13 cellular contexts compared by ENCODE assay signal in the genomic region with DNA sequence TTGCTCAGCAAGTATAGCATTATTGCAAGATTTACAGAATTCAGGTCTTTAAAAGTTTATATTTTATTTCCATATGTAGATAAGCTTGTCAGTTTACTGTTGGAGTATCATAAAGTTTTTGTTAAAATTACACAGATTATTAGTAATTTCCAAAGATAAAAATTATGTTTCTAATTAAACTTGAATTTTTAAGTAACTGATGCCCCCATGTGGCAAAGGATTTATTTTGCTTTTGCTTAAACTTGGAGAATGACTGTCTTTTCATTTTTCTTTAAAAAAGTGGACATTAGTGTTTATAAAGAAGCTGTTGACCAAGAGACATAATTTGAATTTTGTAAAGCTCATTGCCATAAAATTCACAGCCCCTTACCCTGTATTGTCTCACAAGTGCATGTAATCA. TPM values are rescaled to one million over a fixed set of nuclear protein-coding genes. Genes with fewer than 3 reads are reported as not detected.
DNase-seq lines count a peak whose midpoint lies in the region; ATAC-seq and TF ChIP-seq lines count a peak whose summit lies in the region.
"Had no signal": no experiment of that assay in that cellular context is flagged by ENCODE, and none has a peak within 500 bp of the region (broad histone marks: within the 10 kb centered on the region; RNA-seq: fewer than 3 reads in every experiment).

No MANE protein-coding gene starts in this region.

- H3K27me3 ChIP-seq in foreskin keratinocyte: no peaks in the 10 kb centered on the region

- H3K4me3 Mint-ChIP-seq in stimulated activated naive CD8-positive, alpha-beta T cell treated with anti-CD3 and anti-CD28 coated beads, Interleukin-15, amount 100 ng/mL, for 72 hours: no peak overlapping the region
- H3K4me3 Mint-ChIP-seq: dendritic cell treated with granulocyte-macrophage colony-stimulating factor and Interleukin-4, amounts not matched to agents 40 ng/mL and 50 ng/mL, for 4 days had no signal

- no peaks in the 10 kb centered on the region for H3K27me3 Mint-ChIP-seq in stimulated activated naive CD8-positive, alpha-beta T cell treated with anti-CD3 and anti-CD28 coated beads, Interleukin-15, amount 100 ng/mL, for 72 hours
- H3K27me3 Mint-ChIP-seq: dendritic cell treated with granulocyte-macrophage colony-stimulating factor and Interleukin-4, amounts not matched to agents 40 ng/mL and 50 ng/mL, for 4 days had no signal

- H3K4me1 ChIP-seq in foreskin keratinocyte: peaks cover 7% of the 10 kb centered on the region

- CTCF ChIA-PET in GM10248 (lab: Yijun Ruan, JAX): interaction anchor here (1.0 to 1.5 kb wide), 8 partner anchors 9 to 568 kb away, joined by 3 to 5 read pairs (median 3); no protein-coding TSS in a partner anchor

- peak; percentile 14 for TF ChIP-seq CTCF in GM10248 (IDR thresholded peaks at IDR 0.05; ENCODE audit: control extremely low read depth, extremely low read depth, low read depth, missing control alignments)
- TF ChIP-seq CTCF in foreskin keratinocyte (conservative IDR thresholded peaks at IDR 0.05): peak; percentile 63

- no peak overlapping the region for H3K27ac Mint-ChIP-seq in stimulated activated naive CD8-positive, alpha-beta T cell treated with anti-CD3 and anti-CD28 coated beads, Interleukin-15, amount 100 ng/mL, for 72 hours
- H3K27ac Mint-ChIP-seq: dendritic cell treated with granulocyte-macrophage colony-stimulating factor and Interleukin-4, amounts not matched to agents 40 ng/mL and 50 ng/mL, for 4 days had no signal

- ATAC-seq in foreskin keratinocyte (no peak), GM21423 (IDR thresholded peaks at IDR 0.05; ENCODE audit: unreplicated experiment) (no peak)
- ATAC-seq in stimulated activated naive CD8-positive, alpha-beta T cell treated with anti-CD3 and anti-CD28 coated beads, Interleukin-15, amount 100 ng/mL, for 72 hours: no peak

- H3K9me3 Mint-ChIP-seq in stimulated activated naive CD8-positive, alpha-beta T cell treated with anti-CD3 and anti-CD28 coated beads, Interleukin-15, amount 100 ng/mL, for 72 hours: no peaks in the 10 kb centered on the region
- H3K9me3 Mint-ChIP-seq: dendritic cell treated with granulocyte-macrophage colony-stimulating factor and Interleukin-4, amounts not matched to agents 40 ng/mL and 50 ng/mL, for 4 days had no signal

- H3K4me1 Mint-ChIP-seq in stimulated activated naive CD8-positive, alpha-beta T cell treated with anti-CD3 and anti-CD28 coated beads, Interleukin-15, amount 100 ng/mL, for 72 hours: no peaks in the 10 kb centered on the region

- no peak overlapping the region for H3K27ac ChIP-seq in foreskin keratinocyte

- in situ Hi-C loops in ACHN (cut with HindIII; ENCODE audit: low pct_ligation_motif_present, low pct_unique_long_range_greater_than_20kb, low sequenced_read_pairs) (no loop called here), SK-MEL-5 (cut with HindIII; ENCODE audit: low pct_unique_long_range_greater_than_20kb, low sequenced_read_pairs) (no loop called here)

- peak; percentile 37 for DNase-seq in ACHN
- no peak for DNase-seq in GM10248 (ENCODE audit: extremely low spot score)
- peak; percentile 28 for DNase-seq in SK-MEL-5 (ENCODE audit: low read depth, low spot score)
- no peak for DNase-seq in foreskin keratinocyte
- no peak for DNase-seq in GF-D8 (lab: John Stamatoyannopoulos, UW)
- no peak for DNase-seq in COR-L47 (lab: John Stamatoyannopoulos, UW)
- no peak for DNase-seq in stimulated activated naive CD8-positive, alpha-beta T cell treated with anti-CD3 and anti-CD28 coated beads, Interleukin-15, amount 100 ng/mL, for 72 hours
- DNase-seq: activated CD4-positive, alpha-beta T cell treated with anti-CD3 and anti-CD28 coated beads, Interleukin-2, amount 50 U/mL, for 48 hours; activated naive CD4-positive, alpha-beta T cell treated with Interleukin-2 at 50 U/mL for 16 hours; NCI-H1105 treated with DMSO at 0.1 percent for 48 hours; NCI-H69 had no signal

- POLR2A ChIA-PET in GM10248 (lab: Yijun Ruan, JAX): no interaction called here

RNA-seq across cellular contexts. Expression of a gene that starts 45.8 kb away (rescaled TPM):
- total RNA-seq in SK-MEL-5 (2014; rRNA removed; shearing (Covaris generic)): 54.8 and 73.6 TPM in 2 replicates
- polyA plus RNA-seq in SK-MEL-5 (2015; cell fraction: cytosol; rRNA removed): 18.7 and 23.6 TPM in 2 replicates
- polyA plus RNA-seq in SK-MEL-5 (2015; cell fraction: nucleus; rRNA removed): 83.1 and 106 TPM in 2 replicates
- total RNA-seq in foreskin keratinocyte: 25.8 and 27.1 TPM in 2 replicates
- polyA plus RNA-seq in foreskin keratinocyte: 6.5 and 7.3 TPM in 2 replicates

Comparison
In these comparisons a context has a peak if more than half of its experiments do, and no peak if none do; other contexts are left out.
1. DNase-seq: peak in ACHN (single experiment) and SK-MEL-5 (single experiment); none in GM10248 (single experiment), foreskin keratinocyte (0 of 2), GF-D8 (single experiment), COR-L47 (single experiment) and stimulated activated naive CD8-positive, alpha-beta T cell treated with anti-CD3 and anti-CD28 coated beads, Interleukin-15, amount 100 ng/mL, for 72 hours (0 of 2).